In the genomic region with DNA sequence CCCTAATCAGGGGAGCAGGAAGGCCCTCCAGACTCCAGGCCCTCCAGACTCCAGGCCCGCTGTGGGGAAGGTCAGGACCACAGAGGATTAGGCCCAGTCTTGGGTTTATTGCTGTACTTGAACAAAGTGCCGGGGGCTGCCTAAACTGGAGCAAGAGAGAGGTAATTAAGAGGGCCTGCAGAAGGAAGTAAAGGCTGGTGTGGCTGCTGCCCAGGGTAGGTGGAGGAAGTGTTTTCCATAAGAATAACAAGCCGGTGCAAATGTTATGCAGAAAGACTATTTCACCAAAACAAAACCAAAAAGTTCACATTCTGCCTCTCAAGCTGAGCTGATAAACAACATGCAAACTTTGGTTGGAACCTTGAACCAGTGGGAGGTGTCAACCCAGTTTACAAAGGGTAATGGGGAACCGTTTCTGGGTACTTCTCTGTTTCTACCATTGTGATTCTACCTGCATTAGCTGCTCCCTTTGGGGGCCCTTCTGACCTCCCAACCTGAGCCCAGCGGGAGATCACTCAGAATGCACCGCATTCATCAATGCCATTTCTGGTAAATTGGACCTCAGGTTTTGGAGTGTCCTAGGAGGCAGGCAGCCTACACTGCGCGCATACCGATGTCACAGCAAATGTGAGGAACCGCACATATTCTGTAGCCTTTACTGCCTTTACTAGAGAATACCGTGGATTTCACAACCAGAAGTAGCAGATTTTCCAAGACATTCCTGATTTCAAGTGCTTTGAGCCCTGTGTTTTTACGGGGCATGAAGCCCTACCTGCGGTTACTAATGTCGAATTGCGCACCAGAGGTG, we compare ENCODE assay signal across 9 cellular contexts. TPM values are rescaled to one million over a fixed set of nuclear protein-coding genes. Genes with fewer than 3 reads are reported as not detected.
DNase-seq lines count a peak whose midpoint lies in the region; ATAC-seq, FAIRE-seq and TF ChIP-seq lines count a peak whose summit lies in the region.
"Had no signal": no experiment of that assay in that cellular context is flagged by ENCODE, and none has a peak within 500 bp of the region (broad histone marks: within the 10 kb centered on the region; RNA-seq: fewer than 3 reads in every experiment).

No MANE protein-coding gene starts in this region.

- TF ChIP-seq POLR2A in endothelial cell of umbilical vein (IDR thresholded peaks at IDR 0.05; ENCODE audit: low read depth, low read length), result no peak
- TF ChIP-seq POLR2A in ovary (IDR thresholded peaks at IDR 0.05), result no peak

- peak overlapping the region; percentile 89 for H2AFZ ChIP-seq in endothelial cell of umbilical vein (ENCODE audit: low read depth, low read length)

- peak overlapping the region; percentile 62 for H3K9ac ChIP-seq in endothelial cell of umbilical vein (replicated peaks; ENCODE audit: extremely low read depth, insufficient read depth, low read length)

- H3K79me2 ChIP-seq in endothelial cell of umbilical vein (ENCODE audit: control insufficient read depth, insufficient read depth, low read length), result no peaks in the 10 kb centered on the region

- H3K4me3 ChIP-seq in endothelial cell of umbilical vein (replicated peaks in 1 of 3; ENCODE audit: insufficient read depth in 1 of 3, low read depth in 1 of 3, low read length in 3 of 3) (peak overlapping the region in 2 of 3 experiments; percentile 51 to 54), ovary (peak overlapping the region; percentile 47)

- BruUV-seq in Calu3 (replicated peaks; lab: Mats Ljungman, UMichigan), result no TSS peak
- BruUV-seq in endothelial cell of umbilical vein (replicated peaks; lab: Mats Ljungman, UMichigan), result no TSS peak

- H3K36me3 ChIP-seq in endothelial cell of umbilical vein (ENCODE audit: control insufficient read depth in 2 of 2, extremely low read depth in 1 of 2, insufficient read depth in 2 of 2, low read length in 2 of 2), result no peaks in the 10 kb centered on the region
- no peaks in the 10 kb centered on the region for H3K36me3 ChIP-seq in ovary

- peaks cover 22% of the 10 kb centered on the region for H3K36me3 Mint-ChIP-seq in Calu3 (ENCODE audit: insufficient read depth, unreplicated experiment)

- no peaks in the 10 kb centered on the region for H4K20me1 ChIP-seq in endothelial cell of umbilical vein (replicated peaks; ENCODE audit: control insufficient read depth, extremely low read depth, insufficient read depth, low read length)

- H3K27ac Mint-ChIP-seq in Calu3 (ENCODE audit: unreplicated experiment), result peak overlapping the region; percentile 52
- H3K27ac Mint-ChIP-seq: dendritic cell treated with granulocyte-macrophage colony-stimulating factor and Interleukin-4, amounts not matched to agents 40 ng/mL and 50 ng/mL, for 4 days had no signal

- CTCF ChIA-PET in Calu3 (lab: Charles Lee), result no interaction called here
- CTCF ChIA-PET in endothelial cell of umbilical vein (lab: Charles Lee), result interaction anchor here (2.4 kb wide), 1 partner anchor 11 kb away, joined by 10 read pairs; no protein-coding TSS in a partner anchor

- no peaks in the 10 kb centered on the region for H3K9me3 Mint-ChIP-seq in Calu3 (ENCODE audit: low read depth, unreplicated experiment)
- H3K9me3 Mint-ChIP-seq: dendritic cell treated with granulocyte-macrophage colony-stimulating factor and Interleukin-4, amounts not matched to agents 40 ng/mL and 50 ng/mL, for 4 days had no signal

- H3K27ac ChIP-seq in endothelial cell of umbilical vein (ENCODE audit: insufficient read depth, low read depth, low read length) (peak overlapping the region; percentile 24), ovary (peak overlapping the region; percentile 78 to 81)

- no peak for TF ChIP-seq CTCF in Calu3 (IDR thresholded peaks at IDR 0.05; ENCODE audit: unreplicated experiment)
- no peak for TF ChIP-seq CTCF in endothelial cell of umbilical vein (IDR thresholded peaks at IDR 0.05; ENCODE audit: extremely low read depth in 1 of 2, insufficient read depth in 1 of 2, low read depth in 1 of 2, low read length in 2 of 2)
- TF ChIP-seq CTCF in ovary (IDR thresholded peaks at IDR 0.05), result no peak

- intact Hi-C loops in Calu3 (cut with micrococcal nuclease; ENCODE audit: unreplicated experiment) (loop anchor here (10.0 kb wide), 1 partner anchor 53 kb away; no protein-coding TSS in a partner anchor), endothelial cell of umbilical vein (cut with micrococcal nuclease) (loop anchor here (5.0 kb wide), 1 partner anchor 425 kb away; no protein-coding TSS in a partner anchor), ovary (cut with DNase I) (loop anchor here (5.0 to 10.0 kb wide), 4 partner anchors 143 to 433 kb away; no protein-coding TSS in a partner anchor)

- peak overlapping the region; percentile 54 for H3K4me3 Mint-ChIP-seq in Calu3 (ENCODE audit: low read depth, unreplicated experiment)

- peak overlapping the region; percentile 63 for H3K4me2 ChIP-seq in endothelial cell of umbilical vein (ENCODE audit: insufficient read depth, low read length)

- POLR2A ChIA-PET in endothelial cell of umbilical vein (lab: Charles Lee), result no interaction called here

- no peaks in the 10 kb centered on the region for H3K27me3 Mint-ChIP-seq in Calu3 (ENCODE audit: unreplicated experiment)

- no peaks in the 10 kb centered on the region for H3K27me3 ChIP-seq in endothelial cell of umbilical vein (ENCODE audit: control insufficient read depth in 2 of 2, insufficient read depth in 2 of 2, low read length in 2 of 2)
- no peaks in the 10 kb centered on the region for H3K27me3 ChIP-seq in ovary

- H3K4me1 ChIP-seq in endothelial cell of umbilical vein (ENCODE audit: control insufficient read depth, extremely low read depth, insufficient read depth, low read length) (peaks cover 20% of the 10 kb centered on the region), ovary (ENCODE audit: insufficient read depth) (no peaks in the 10 kb centered on the region)

- no peaks in the 10 kb centered on the region for H3K4me1 Mint-ChIP-seq in Calu3 (ENCODE audit: low read depth, unreplicated experiment)

- no peak for TF ChIP-seq EP300 in ovary (IDR thresholded peaks at IDR 0.05)

- no peak for ATAC-seq in GM18502 (IDR thresholded peaks at IDR 0.05; ENCODE audit: poor library complexity, unreplicated experiment)

- no peaks in the 10 kb centered on the region for H3K9me3 ChIP-seq in endothelial cell of umbilical vein (replicated peaks; ENCODE audit: control insufficient read depth, insufficient read depth, low read length)
- no peaks in the 10 kb centered on the region for H3K9me3 ChIP-seq in ovary

- no peak for FAIRE-seq in endothelial cell of umbilical vein (lab: Jason Lieb, UNC)

- dilution Hi-C loops in endothelial cell of umbilical vein (cut with MboI; ENCODE audit: extremely low pct_ligation_motif_present, low sequenced_read_pairs), result no loop called here

- 30 to 49% (median 33%) methylated on average over 15 of the region's 15 CpGs for whole genome bisulfite sequencing in ovary, 3 donors

- DNase-seq in Calu3 (no peak), NCI-H2227 treated with DMSO at 0.1 percent for 48 hours (lab: John Stamatoyannopoulos, UW) (peak; percentile 36), endothelial cell of umbilical vein (ENCODE audit: low read depth, low spot score) (no peak), ovary (peak in 1 of 5 donors; percentile 34), DMS79 (lab: John Stamatoyannopoulos, UW) (no peak), KG1 (lab: John Stamatoyannopoulos, UW) (no peak), SHP77 (lab: John Stamatoyannopoulos, UW) (no peak)

- H3K9me1 ChIP-seq in endothelial cell of umbilical vein (replicated peaks; ENCODE audit: control insufficient read depth, extremely low read depth, insufficient read depth, low read length), result no peaks in the 10 kb centered on the region

TF ChIP-seq in endothelial cell of umbilical vein, 7 proteins besides CTCF, POLR2A, EP300 and RAD21:
- TF ChIP-seq MYC (IDR thresholded peaks at IDR 0.05; ENCODE audit: low read depth, low read length) (no peak), EZH2 (IDR thresholded peaks at IDR 0.05; ENCODE audit: borderline replicate concordance, low read depth, low read length, severe bottlenecking) (no peak), POLR2AphosphoS5 (IDR thresholded peaks at IDR 0.05; ENCODE audit: insufficient read depth, low read depth, low read length) (no peak), JUN (IDR thresholded peaks at IDR 0.05; ENCODE audit: borderline replicate concordance, insufficient read depth, insufficient read length, low read depth) (no peak), FOS (IDR thresholded peaks at IDR 0.05; ENCODE audit: borderline replicate concordance, insufficient read depth, low read length) (no peak), GATA2 (IDR thresholded peaks at IDR 0.05; ENCODE audit: insufficient read depth, insufficient read length, low read depth, low read length) (no peak)
- TF ChIP-seq, protein P1, sequence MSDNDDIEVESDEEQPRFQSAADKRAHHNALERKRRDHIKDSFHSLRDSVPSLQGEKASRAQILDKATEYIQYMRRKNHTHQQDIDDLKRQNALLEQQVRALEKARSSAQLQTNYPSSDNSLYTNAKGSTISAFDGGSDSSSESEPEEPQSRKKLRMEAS (IDR thresholded peaks at IDR 0.05; ENCODE audit: insufficient read depth, insufficient read length), result no peak

RNA-seq across cellular contexts. Expression of gene BCOR, which starts 59.7 kb away (rescaled TPM):
- 20.6 and 21.1 TPM in 2 replicates for total RNA-seq in Calu3 (2022)
- 23.9 and 24.2 TPM in 2 replicates for total RNA-seq in endothelial cell of umbilical vein
- 10.1 and 11.9 TPM in 2 replicates for polyA plus RNA-seq in endothelial cell of umbilical vein
- polyA plus RNA-seq in endothelial cell of umbilical vein (2011; cell fraction: cytosol; rRNA removed), result 11.0 and 11.3 TPM in 2 replicates
- polyA plus RNA-seq in endothelial cell of umbilical vein (2011; cell fraction: nucleus; rRNA removed), result 15.7 and 18.2 TPM in 2 replicates
- polyA plus RNA-seq in endothelial cell of umbilical vein (2012), result 19.4 and 20.9 TPM in 2 replicates
- polyA minus RNA-seq in endothelial cell of umbilical vein, result 17.8 and 20.6 TPM in 2 replicates
- polyA minus RNA-seq in endothelial cell of umbilical vein (2011; cell fraction: cytosol; rRNA and poly(A)+ RNA removed), result 25.7 TPM
- 12.8 and 13.3 TPM in 2 replicates for polyA minus RNA-seq in endothelial cell of umbilical vein (2011; cell fraction: nucleus; rRNA and poly(A)+ RNA removed)
- 10 to 100 TPM; 25.0 to 57.2 (median 43.2) TPM for total RNA-seq in ovary
- polyA plus RNA-seq in ovary, result 10 to 100 TPM; 17.7 to 22.0 TPM
